ENCODE assay signal across 9 cellular contexts in genomic region chr6:44038543-44039065, GRCh38.
"Had no signal": no experiment of that assay in that cellular context is flagged by ENCODE, and none has a peak within 500 bp of the region (broad histone marks: within the 10 kb centered on the region; RNA-seq: fewer than 3 reads in every experiment).

No MANE protein-coding gene starts in this region.

- H3K27me3 ChIP-seq: right atrium auricular region, thyroid gland had no signal

- H3K27ac Mint-ChIP-seq: activated naive CD4-positive, alpha-beta T cell treated with anti-CD3 and anti-CD28 coated beads, Interleukin-2, amount 50 U/mL, for 72 hours had no signal

- H3K36me3 Mint-ChIP-seq: activated naive CD4-positive, alpha-beta T cell treated with anti-CD3 and anti-CD28 coated beads, Interleukin-2, amount 50 U/mL, for 72 hours had no signal

- H3K9me3 Mint-ChIP-seq: activated naive CD4-positive, alpha-beta T cell treated with anti-CD3 and anti-CD28 coated beads, Interleukin-2, amount 50 U/mL, for 72 hours had no signal

- H3K4me2 ChIP-seq: smooth muscle cell had no signal

- H3K4me3 ChIP-seq: left ventricle myocardium inferior, right atrium auricular region, smooth muscle cell, thyroid gland had no signal

- H3K27ac ChIP-seq: left ventricle myocardium inferior, neutrophil, right atrium auricular region, thyroid gland had no signal

- H3K36me3 ChIP-seq: left ventricle myocardium inferior, neutrophil, right atrium auricular region, thyroid gland had no signal

- H3K9me3 ChIP-seq: left ventricle myocardium inferior, neutrophil, right atrium auricular region, thyroid gland had no signal

- DNase-seq: activated T-cell treated with anti-CD3 and anti-CD28 coated beads, Interleukin-2, amount 50 U/mL, for 1 hour; foreskin melanocyte; left ventricle myocardium inferior; mesenchymal stem cell; thyroid gland had no signal

- ATAC-seq: activated naive CD4-positive, alpha-beta T cell treated with anti-CD3 and anti-CD28 coated beads, Interleukin-2, amount 50 U/mL, for 72 hours had no signal
